8 cellular contexts compared by ENCODE assay signal in the genomic region with DNA sequence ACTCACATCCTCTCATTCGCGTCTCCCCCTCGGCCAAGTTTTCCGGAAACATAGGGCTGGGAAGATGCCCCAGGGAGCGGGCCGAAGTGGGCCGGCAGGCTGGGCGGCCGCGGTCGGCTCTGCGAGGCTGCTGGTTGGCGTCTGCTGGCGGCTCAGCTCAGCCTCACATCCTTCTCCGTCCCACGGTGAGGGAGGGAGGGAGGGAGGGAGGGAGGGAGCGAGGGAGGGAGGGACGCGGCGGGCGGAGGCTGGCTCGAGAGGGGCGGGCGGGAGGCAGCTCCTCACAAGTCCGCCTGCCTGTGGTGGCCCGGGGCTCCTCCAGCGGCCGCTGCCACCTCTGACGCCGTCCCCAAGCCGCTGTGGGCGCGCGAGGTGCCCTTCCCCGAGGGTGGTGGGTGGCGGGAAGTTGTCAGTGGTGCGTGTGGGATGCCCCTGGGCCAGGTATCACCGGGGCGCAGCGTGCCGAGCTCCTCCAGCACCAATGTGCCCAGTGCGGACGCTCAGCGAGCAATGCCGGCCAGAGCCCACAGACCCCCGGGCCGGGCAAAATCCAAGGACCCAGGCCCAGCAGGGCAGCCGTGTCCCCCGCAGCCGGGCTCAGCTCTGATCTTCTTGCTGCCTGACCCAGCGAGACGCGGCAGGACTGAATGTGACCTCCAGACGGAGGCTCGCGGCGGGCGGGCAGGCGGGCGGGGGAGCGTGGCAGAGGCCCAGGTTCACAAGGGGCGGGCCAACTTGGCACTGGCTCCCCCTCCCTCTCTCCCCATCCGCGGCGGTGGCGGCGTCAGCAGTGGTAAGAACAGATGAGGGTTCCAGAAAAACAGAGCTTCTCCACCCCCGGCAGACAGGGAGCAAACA.
DNase-seq lines count a peak whose midpoint lies in the region; ATAC-seq and TF ChIP-seq lines count a peak whose summit lies in the region.

No MANE protein-coding gene starts in this region.

- WGBS in GM23248 (ENCODE audit: low coverage in 1 of 2, low lambda C conversion rate in 2 of 2, missing lambda C conversion rate in 2 of 2), 2 experiments: 1% methylated on average over 33 to 60 of the region's 68 CpGs

- H3K79me2 ChIP-seq in GM23248 (ENCODE audit: insufficient read depth) (peaks cover 50% of the 10 kb centered on the region), PC-3 (ENCODE audit: low read length) (peaks cover 66% of the 10 kb centered on the region)

- H3K4me1 ChIP-seq in GM23248 (ENCODE audit: insufficient read depth): peaks cover 52% of the 10 kb centered on the region
- H3K4me1 ChIP-seq in PC-3 (ENCODE audit: insufficient read depth, low read length): peaks cover 75% of the 10 kb centered on the region

- H3K27ac ChIP-seq in GM23248 (peak overlapping the region; percentile 92), PC-3 (ENCODE audit: low read length) (peak overlapping the region; percentile 91)

- H3K4me2 ChIP-seq in GM23248 (ENCODE audit: unreplicated experiment) (peak overlapping the region; percentile 97), PC-3 (ENCODE audit: low read length) (peak overlapping the region; percentile 96)

- CTCF ChIA-PET in PC-3 (lab: Charles Lee): interaction anchor here (0.6 to 1.8 kb wide), 3 partner anchors 8 to 129 kb away, joined by 3 to 54 read pairs (median 9); no protein-coding TSS in a partner anchor

- H3K9ac ChIP-seq in GM23248: peak overlapping the region; percentile 99
- H3K9ac ChIP-seq in PC-3 (ENCODE audit: low read length): peak overlapping the region; percentile 89

- peak overlapping the region; percentile 35 to 91 (median 90) for H3K27ac Mint-ChIP-seq in nephron

- H3K9me3 ChIP-seq in GM23248 (ENCODE audit: low read depth) (no peaks in the 10 kb centered on the region), PC-3 (ENCODE audit: low read length) (no peaks in the 10 kb centered on the region)

- H3K27me3 ChIP-seq in GM23248 (replicated peaks; ENCODE audit: insufficient read depth) (no peaks in the 10 kb centered on the region), PC-3 (ENCODE audit: low read length) (no peaks in the 10 kb centered on the region)

- H3K9me2 ChIP-seq in GM23248 (ENCODE audit: insufficient read depth) (no peaks in the 10 kb centered on the region), PC-3 (replicated peaks; ENCODE audit: low read length) (no peaks in the 10 kb centered on the region)

- in situ Hi-C loops in GM23248 (cut with MboI): no loop called here

- H3K4me3 ChIP-seq in GM23248 (peak overlapping the region; percentile 95), PC-3 (ENCODE audit: low read length) (peak overlapping the region; percentile 90), fibroblast of villous mesenchyme (ENCODE audit: low read depth, low read length) (peak overlapping the region; percentile 70)

- no TSS peak for BruUV-seq in PC-3 (replicated peaks; lab: Mats Ljungman, UMichigan)

- H3K36me3 Mint-ChIP-seq in nephron (ENCODE audit: low read depth): peaks cover 10% of the 10 kb centered on the region

- H3K27me3 Mint-ChIP-seq in nephron (ENCODE audit: low read depth): no peaks in the 10 kb centered on the region

- TF ChIP-seq CTCF in PC-3 (conservative IDR thresholded peaks at IDR 0.05; ENCODE audit: low read depth, low read length) (no peak), fibroblast of villous mesenchyme (IDR thresholded peaks at IDR 0.05; ENCODE audit: insufficient read depth, low read depth, low read length) (no peak), nephron (IDR thresholded peaks at IDR 0.05; ENCODE audit: unreplicated experiment in 3 of 3) (no peak)

- peaks cover 59% of the 10 kb centered on the region for H3K4me1 Mint-ChIP-seq in nephron

- H4K20me1 ChIP-seq in GM23248 (ENCODE audit: insufficient read depth): no peaks in the 10 kb centered on the region
- H4K20me1 ChIP-seq in PC-3 (ENCODE audit: low read length): no peaks in the 10 kb centered on the region

- H3K36me3 ChIP-seq in GM23248 (ENCODE audit: low read depth): peaks cover 7% of the 10 kb centered on the region; the same call in 1 of the 2 replicates
- H3K36me3 ChIP-seq in PC-3 (ENCODE audit: low read depth, low read length): peaks cover 11% of the 10 kb centered on the region

- peaks cover 39% of the 10 kb centered on the region for H3F3A ChIP-seq in GM23248 (ENCODE audit: insufficient read depth)
- H3F3A ChIP-seq in PC-3 (ENCODE audit: low read length, unreplicated experiment): no peaks in the 10 kb centered on the region

- peak overlapping the region; percentile 75 to 84 (median 81) for H3K4me3 Mint-ChIP-seq in nephron

- H3K9me3 Mint-ChIP-seq in nephron: no peaks in the 10 kb centered on the region

- no peak overlapping the region for H2AFZ ChIP-seq in GM23248
- H2AFZ ChIP-seq in PC-3 (ENCODE audit: low read length): peak overlapping the region; percentile 40; the same call in 1 of the 2 replicates

- ATAC-seq in PC-3: peak; percentile 28

- DNase-seq in GM23248: peak; percentile 95
- DNase-seq in PC-3: peak; percentile 79
- peak; percentile 67 for DNase-seq in activated gamma-delta T cell treated with Interleukin-2 at 50 U/mL for 16 hours
- DNase-seq in fibroblast of villous mesenchyme (ENCODE audit: low read depth): peak; percentile 90
- DNase-seq in stimulated activated CD8-positive, alpha-beta memory T cell treated with anti-CD3 and anti-CD28 coated beads, Interleukin-7, amount 100 ng/mL, for 48 hours (ENCODE audit: extremely low read depth in 1 of 2, low read depth in 1 of 2): peak; percentile 34 to 41
- no peak for DNase-seq in NCI-H128 (lab: John Stamatoyannopoulos, UW; ENCODE audit: unreplicated experiment)
- DNase-seq in NK-92 (lab: John Stamatoyannopoulos, UW; ENCODE audit: unreplicated experiment): no peak

- intact Hi-C loops in PC-3 (cut with micrococcal nuclease): loop anchor here (5.0 to 10.0 kb wide), 4 partner anchors 178 to 528 kb away; partner anchors contain the start of gene NCOR2

- POLR2A ChIA-PET in PC-3 (lab: Charles Lee; ENCODE audit: unreplicated experiment): interaction anchor here (0.6 to 1.9 kb wide), 4 partner anchors 9 to 529 kb away, joined by 3 to 15 read pairs (median 6); no protein-coding TSS in a partner anchor

Comparison
In these comparisons a context has a peak if more than half of its experiments do, and no peak if none do; other contexts are left out.
1. DNase-seq: peak in GM23248 (single experiment), PC-3 (single experiment), activated gamma-delta T cell treated with Interleukin-2 at 50 U/mL for 16 hours (single experiment), fibroblast of villous mesenchyme (single experiment) and stimulated activated CD8-positive, alpha-beta memory T cell treated with anti-CD3 and anti-CD28 coated beads, Interleukin-7, amount 100 ng/mL, for 48 hours (2 of 2); none in NCI-H128 (single experiment) and NK-92 (single experiment).
2. Peak in every context shown above with its lines, with median percentiles within 50 percentile points of each other: H3K4me3 ChIP-seq.